Comparison of ENCODE assay signal across 8 cellular contexts in genomic region chr16:88569614-88569984, GRCh38. TPM values are rescaled to one million over a fixed set of nuclear protein-coding genes. Genes with fewer than 3 reads are reported as not detected.
A peak's percentile ranks its signal among the peaks of the same experiment; 100 is the strongest.
DNase-seq lines count a peak whose midpoint lies in the region; ATAC-seq and TF ChIP-seq lines count a peak whose summit lies in the region.

No MANE protein-coding gene starts in this region.

- H3K36me3 Mint-ChIP-seq in effector memory CD8-positive, alpha-beta T cell (ENCODE audit: insufficient read depth) = peaks cover 32% of the 10 kb centered on the region
- no peaks in the 10 kb centered on the region for H3K36me3 Mint-ChIP-seq in naive B cell

- H3K36me3 ChIP-seq in NT2/D1 (ENCODE audit: insufficient read depth, insufficient read length, low read length) = peaks cover 37% of the 10 kb centered on the region

- peak overlapping the region; percentile 83 to 88 for H3K4me3 Mint-ChIP-seq in effector memory CD8-positive, alpha-beta T cell
- H3K4me3 Mint-ChIP-seq in naive B cell = peak overlapping the region; percentile 82 to 94 (median 87)

- no peaks in the 10 kb centered on the region for H3K9me3 Mint-ChIP-seq in effector memory CD8-positive, alpha-beta T cell
- no peaks in the 10 kb centered on the region for H3K9me3 Mint-ChIP-seq in naive B cell

- POLR2A ChIA-PET in HEK293T (lab: Yijun Ruan, JAX) = interaction anchor here (0.8 to 2.4 kb wide), 17 partner anchors 9 to 181 kb away, joined by 3 to 11 read pairs (median 4); partner anchors contain the start of genes MVD and ZFPM1

- peak; percentile 35 for ATAC-seq in effector memory CD8-positive, alpha-beta T cell (replicated peaks)
- peak; percentile 22 to 30 for ATAC-seq in naive B cell (ENCODE audit: low read depth in 2 of 2)

- H3K4me1 Mint-ChIP-seq in effector memory CD8-positive, alpha-beta T cell (ENCODE audit: low read depth in 2 of 2) = peaks cover 13 to 24% of the 10 kb centered on the region in 2 donors
- peaks cover 12 to 35% (median 18%) of the 10 kb centered on the region in 3 donors for H3K4me1 Mint-ChIP-seq in naive B cell

- no peak for DNase-seq in GM12865 (ENCODE audit: low read depth)
- no peak for DNase-seq in HEK293T (ENCODE audit: extremely low spot score)
- no peak for DNase-seq in NT2/D1 (ENCODE audit: low read depth, low spot score)
- no peak for DNase-seq in effector memory CD8-positive, alpha-beta T cell
- no peak for DNase-seq in naive B cell
- no peak for DNase-seq in hepatic stellate cell (ENCODE audit: low spot score)
- no peak for DNase-seq in DMS114 treated with DMSO at 0.1 percent for 48 hours (lab: John Stamatoyannopoulos, UW; ENCODE audit: unreplicated experiment)
- DNase-seq in epidermal melanocyte (ENCODE audit: insufficient read length, low spot score) = no peak

- H3K4me1 ChIP-seq in NT2/D1 (ENCODE audit: insufficient read depth, insufficient read length) = peaks cover 9% of the 10 kb centered on the region

- no peak for TF ChIP-seq CTCF in GM12865 (IDR thresholded peaks at IDR 0.05; ENCODE audit: insufficient read depth, low read depth, low read length, missing control alignments)

- H3K4me3 ChIP-seq in GM12865 (ENCODE audit: low read depth, low read length) (peak overlapping the region; percentile 92), NT2/D1 (ENCODE audit: insufficient read length, low read depth) (peak overlapping the region; percentile 93)

- no peaks in the 10 kb centered on the region for H3K27me3 Mint-ChIP-seq in effector memory CD8-positive, alpha-beta T cell
- H3K27me3 Mint-ChIP-seq in naive B cell = no peaks in the 10 kb centered on the region

- no peaks in the 10 kb centered on the region for H3K9me3 ChIP-seq in NT2/D1 (ENCODE audit: insufficient read depth, low read length)

- CTCF ChIA-PET in HEK293T (lab: Yijun Ruan, JAX) = interaction anchor here (1.0 kb wide), 1 partner anchor 9 kb away, joined by 3 read pairs; no protein-coding TSS in a partner anchor

- no peaks in the 10 kb centered on the region for H3K27me3 ChIP-seq in NT2/D1 (ENCODE audit: insufficient read depth, insufficient read length)

- H3K9ac ChIP-seq in NT2/D1 (ENCODE audit: insufficient read length, low read depth) = peak overlapping the region; percentile 98

- peak overlapping the region; percentile 82 to 89 for H3K27ac Mint-ChIP-seq in effector memory CD8-positive, alpha-beta T cell
- peak overlapping the region; percentile 54 to 90 (median 86) for H3K27ac Mint-ChIP-seq in naive B cell

TF ChIP-seq in HEK293T, 16 proteins besides CTCF, POLR2A, EP300 and RAD21:
- peak; percentile 53 for TF ChIP-seq L3MBTL2 (conservative IDR thresholded peaks at IDR 0.05)
- no peak for TF ChIP-seq TARDBP (IDR thresholded peaks at IDR 0.05)
TF ChIP-seq in HEK293T: peak in this region for 1.

RNA-seq across cellular contexts. Expression of gene ZC3H18, which starts 0.6 kb away (rescaled TPM):
- polyA plus RNA-seq in naive B cell (ENCODE audit: low read depth in 6 of 6) = 10 to 100 TPM in 2 of 6 donors, 1 to 10 TPM in 4; 2.5 to 21.7 (median 9.0) TPM
